8 cellular contexts compared by ENCODE assay signal in genomic region chr17:72976971-72977767, GRCh38.
DNase-seq lines count a peak whose midpoint lies in the region; ATAC-seq and TF ChIP-seq lines count a peak whose summit lies in the region.

No MANE protein-coding gene starts in this region.

- no peak for TF ChIP-seq POLR2A in esophagus muscularis mucosa (IDR thresholded peaks at IDR 0.05; ENCODE audit: low read depth)

- peak; percentile 34 to 52 for DNase-seq in SHP77 (lab: John Stamatoyannopoulos, UW)
- DNase-seq in foreskin melanocyte = peak; percentile 88
- DNase-seq in DMS153 treated with DMSO at 0.1 percent for 48 hours (lab: John Stamatoyannopoulos, UW; ENCODE audit: unreplicated experiment) = no peak
- no peak for DNase-seq in activated T-helper 2 cell treated with anti-CD3 and anti-CD28 coated beads, Interferon-gamma antibody, Interleukin-2, Interleukin-4, amounts not matched to agents 10 μg/mL and 5 μg/mL and 100 μg/mL, durations not matched to agents 14 hours and 24 hours and 36 hours (ENCODE audit: low spot score)
- DNase-seq in esophagus muscularis mucosa (ENCODE audit: extremely low spot score) = no peak
- no peak for DNase-seq in SK-N-DZ (ENCODE audit: low spot score)

- WGBS in esophagus muscularis mucosa = 34% methylated on average over 12 of the region's 12 CpGs

- H3K9me3 Mint-ChIP-seq in activated T-helper 2 cell treated with anti-CD3 and anti-CD28 coated beads, Interferon-gamma antibody, Interleukin-2, Interleukin-4, amounts not matched to agents 10 μg/mL and 5 μg/mL and 100 μg/mL, durations not matched to agents 14 hours and 24 hours and 36 hours = no peaks in the 10 kb centered on the region

- peak; percentile 61 for ATAC-seq in GM21723 (IDR thresholded peaks at IDR 0.05; ENCODE audit: unreplicated experiment)

- H3K4me2 ChIP-seq in parathyroid adenoma (ENCODE audit: low read length) = no peak overlapping the region

- no peaks in the 10 kb centered on the region for H3K27me3 Mint-ChIP-seq in activated T-helper 2 cell treated with anti-CD3 and anti-CD28 coated beads, Interferon-gamma antibody, Interleukin-2, Interleukin-4, amounts not matched to agents 10 μg/mL and 5 μg/mL and 100 μg/mL, durations not matched to agents 14 hours and 24 hours and 36 hours (ENCODE audit: low read depth)

- no peak overlapping the region for H3K27ac ChIP-seq in parathyroid adenoma
- peak overlapping the region in 2 of 4 donors; percentile 37 to 48 for H3K27ac ChIP-seq in esophagus muscularis mucosa (replicated peaks in 1 of 4)

- no peak for TF ChIP-seq EP300 in esophagus muscularis mucosa (IDR thresholded peaks at IDR 0.05)

- no peaks in the 10 kb centered on the region for H3K36me3 Mint-ChIP-seq in activated T-helper 2 cell treated with anti-CD3 and anti-CD28 coated beads, Interferon-gamma antibody, Interleukin-2, Interleukin-4, amounts not matched to agents 10 μg/mL and 5 μg/mL and 100 μg/mL, durations not matched to agents 14 hours and 24 hours and 36 hours (ENCODE audit: low read depth)

- H3K4me3 ChIP-seq in parathyroid adenoma (ENCODE audit: low read depth, low read length) (no peak overlapping the region), esophagus muscularis mucosa (no peak overlapping the region)

- H3K36me3 ChIP-seq in parathyroid adenoma (ENCODE audit: control insufficient read depth, insufficient read depth, low read length) (no peaks in the 10 kb centered on the region), esophagus muscularis mucosa (no peaks in the 10 kb centered on the region)

- no peak for TF ChIP-seq CTCF in parathyroid adenoma (IDR thresholded peaks at IDR 0.05)
- no peak for TF ChIP-seq CTCF in esophagus muscularis mucosa (IDR thresholded peaks at IDR 0.05)

- no peaks in the 10 kb centered on the region for H3K27me3 ChIP-seq in parathyroid adenoma (ENCODE audit: control insufficient read depth, insufficient read depth, low read length)
- H3K27me3 ChIP-seq in esophagus muscularis mucosa = no peaks in the 10 kb centered on the region

- H3K9me3 ChIP-seq in parathyroid adenoma (ENCODE audit: control insufficient read depth, low read length) = no peaks in the 10 kb centered on the region
- no peaks in the 10 kb centered on the region for H3K9me3 ChIP-seq in esophagus muscularis mucosa

- H3K79me2 ChIP-seq in parathyroid adenoma = peaks cover 5% of the 10 kb centered on the region

- H3K9ac ChIP-seq in parathyroid adenoma = no peak overlapping the region

- peak overlapping the region; percentile 53 for H2AFZ ChIP-seq in parathyroid adenoma

- H3K4me1 Mint-ChIP-seq in activated T-helper 2 cell treated with anti-CD3 and anti-CD28 coated beads, Interferon-gamma antibody, Interleukin-2, Interleukin-4, amounts not matched to agents 10 μg/mL and 5 μg/mL and 100 μg/mL, durations not matched to agents 14 hours and 24 hours and 36 hours (ENCODE audit: low read depth) = peaks cover 10% of the 10 kb centered on the region

- H3K27ac Mint-ChIP-seq in activated T-helper 2 cell treated with anti-CD3 and anti-CD28 coated beads, Interferon-gamma antibody, Interleukin-2, Interleukin-4, amounts not matched to agents 10 μg/mL and 5 μg/mL and 100 μg/mL, durations not matched to agents 14 hours and 24 hours and 36 hours = no peak overlapping the region

- intact Hi-C loops in activated T-helper 2 cell treated with anti-CD3 and anti-CD28 coated beads, Interferon-gamma antibody, Interleukin-2, Interleukin-4, amounts not matched to agents 10 μg/mL and 5 μg/mL and 100 μg/mL, durations not matched to agents 14 hours and 24 hours and 36 hours (cut with micrococcal nuclease) = no loop called here
- intact Hi-C loops in esophagus muscularis mucosa (cut with DNase I) = no loop called here

- H3K4me1 ChIP-seq in parathyroid adenoma = no peaks in the 10 kb centered on the region
- peaks cover 11 to 20% (median 19%) of the 10 kb centered on the region in 4 donors for H3K4me1 ChIP-seq in esophagus muscularis mucosa

- H3K4me3 Mint-ChIP-seq in activated T-helper 2 cell treated with anti-CD3 and anti-CD28 coated beads, Interferon-gamma antibody, Interleukin-2, Interleukin-4, amounts not matched to agents 10 μg/mL and 5 μg/mL and 100 μg/mL, durations not matched to agents 14 hours and 24 hours and 36 hours (ENCODE audit: low read depth) = no peak overlapping the region

Comparison
In these comparisons a context has a peak if more than half of its experiments do, and no peak if none do; other contexts are left out.
1. DNase-seq: peak in SHP77 (2 of 2) and foreskin melanocyte (single experiment); none in DMS153 treated with DMSO at 0.1 percent for 48 hours (single experiment), activated T-helper 2 cell treated with anti-CD3 and anti-CD28 coated beads, Interferon-gamma antibody, Interleukin-2, Interleukin-4, amounts not matched to agents 10 μg/mL and 5 μg/mL and 100 μg/mL, durations not matched to agents 14 hours and 24 hours and 36 hours (single experiment), esophagus muscularis mucosa (single experiment) and SK-N-DZ (single experiment).